Comparison of ENCODE assay signal across 1 cellular context in genomic region chr6:37818536-37819176, GRCh38.
TF ChIP-seq lines count a peak whose summit lies in the region.

No MANE protein-coding gene starts in this region.

TF ChIP-seq in K562, 482 proteins besides CTCF, POLR2A, EP300 and RAD21 (continued from another document and continues in another):
- TF ChIP-seq ZBTB11 (CRISPR knock-in tag; IDR thresholded peaks at IDR 0.05) = peak in 1 of 3 experiments; percentile 64; a peak in 2 of 6 replicates
- TF ChIP-seq VEZF1 (CRISPR knock-in tag; IDR thresholded peaks at IDR 0.05) = no peak
- no peak for TF ChIP-seq CBX5 (IDR thresholded peaks at IDR 0.05; ENCODE audit: borderline replicate concordance, low read depth)
- TF ChIP-seq KDM5B (IDR thresholded peaks at IDR 0.05; ENCODE audit: insufficient replicate concordance, low read depth, low read length) = peak; percentile 95
- TF ChIP-seq, protein P1, sequence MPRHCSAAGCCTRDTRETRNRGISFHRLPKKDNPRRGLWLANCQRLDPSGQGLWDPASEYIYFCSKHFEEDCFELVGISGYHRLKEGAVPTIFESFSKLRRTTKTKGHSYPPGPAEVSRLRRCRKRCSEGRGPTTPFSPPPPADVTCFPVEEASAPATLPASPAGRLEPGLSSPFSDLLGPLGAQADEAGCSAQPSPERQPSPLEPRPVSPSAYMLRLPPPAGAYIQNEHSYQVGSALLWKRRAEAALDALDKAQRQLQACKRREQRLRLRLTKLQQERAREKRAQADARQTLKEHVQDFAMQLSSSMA (CRISPR knock-in tag; IDR thresholded peaks at IDR 0.05) = no peak
- TF ChIP-seq NELFE (IDR thresholded peaks at IDR 0.05; ENCODE audit: insufficient read depth, insufficient read length) = no peak
- no peak for TF ChIP-seq SNIP1 (IDR thresholded peaks at IDR 0.05; ENCODE audit: low read depth)
- peak; percentile 60; the same call in 1 of the 2 replicates for TF ChIP-seq POLR2AphosphoS2 (IDR thresholded peaks at IDR 0.05; ENCODE audit: low read length)
- peak; percentile 27; the same call in 1 of the 2 replicates for TF ChIP-seq CEBPB (tag; IDR thresholded peaks at IDR 0.05)
- no peak for TF ChIP-seq ZNF175 (CRISPR knock-in tag; IDR thresholded peaks at IDR 0.05; ENCODE audit: low read depth)
- TF ChIP-seq MYC (IDR thresholded peaks at IDR 0.05; ENCODE audit: low read depth, low read length) = peak; percentile 57; the same call in 1 of the 2 replicates
- no peak; the same call in 1 of the 2 replicates for TF ChIP-seq MYC (CRISPR knock-in tag; IDR thresholded peaks at IDR 0.05; ENCODE audit: borderline replicate concordance, low read depth)
- no peak for TF ChIP-seq ZNF609 (CRISPR knock-in tag; IDR thresholded peaks at IDR 0.05; ENCODE audit: borderline replicate concordance)
- 0 out of 4 replicates have a peak, but pooled peaks of 1 of the 2 experiments have one; percentile 16 for TF ChIP-seq ZNF318 (IDR thresholded peaks at IDR 0.05; ENCODE audit: borderline replicate concordance in 1 of 2, low read depth in 1 of 2)
- no peak for TF ChIP-seq NR0B1 (IDR thresholded peaks at IDR 0.05; ENCODE audit: partially characterized antibody)
- no peak for TF ChIP-seq KAT2B (IDR thresholded peaks at IDR 0.05; ENCODE audit: low read depth, low read length)
- no peak for TF ChIP-seq KAT8 (IDR thresholded peaks at IDR 0.05; ENCODE audit: low read depth)
- no peak for TF ChIP-seq MNT (conservative IDR thresholded peaks at IDR 0.05)
- TF ChIP-seq ZZZ3 (IDR thresholded peaks at IDR 0.05) = no peak; the same call in 1 of the 2 replicates
- peak in 1 of 2 experiments; percentile 30; a peak in 1 of 4 replicates for TF ChIP-seq SIN3A (IDR thresholded peaks at IDR 0.05; ENCODE audit: borderline replicate concordance in 2 of 2, control insufficient read depth in 1 of 2, low read depth in 2 of 2, low read length in 2 of 2)
- no peak for TF ChIP-seq RBM14 (IDR thresholded peaks at IDR 0.05; ENCODE audit: borderline replicate concordance, insufficient read depth, low read depth, low read length)
- TF ChIP-seq SRSF9 (IDR thresholded peaks at IDR 0.05; ENCODE audit: borderline replicate concordance, low read depth, low read length) = no peak
- no peak for TF ChIP-seq DACH1 (IDR thresholded peaks at IDR 0.05; ENCODE audit: partially characterized antibody)
- TF ChIP-seq ZBTB7A (IDR thresholded peaks at IDR 0.05; ENCODE audit: borderline replicate concordance, control insufficient read depth, low read depth, low read length) = peak; percentile 83; the same call in 1 of the 2 replicates
- TF ChIP-seq SMARCB1 (IDR thresholded peaks at IDR 0.05; ENCODE audit: insufficient read length, low read depth) = peak; percentile 33
- 0 out of 2 replicates have a peak, but pooled peaks have one; percentile 11 for TF ChIP-seq ZNF224 (CRISPR knock-in tag; IDR thresholded peaks at IDR 0.05)
- TF ChIP-seq ZNF586 (CRISPR knock-in tag; conservative IDR thresholded peaks at IDR 0.05) = no peak
- peak; percentile 48; the same call in 1 of the 2 replicates for TF ChIP-seq ZNF41 (CRISPR knock-in tag; conservative IDR thresholded peaks at IDR 0.05)
- TF ChIP-seq HNRNPL (IDR thresholded peaks at IDR 0.05; ENCODE audit: low read depth, low read length) = no peak; the same call in 1 of the 2 replicates
- no peak for TF ChIP-seq TAF9B (IDR thresholded peaks at IDR 0.05; ENCODE audit: partially characterized antibody)
- TF ChIP-seq ESRRB (CRISPR knock-in tag; IDR thresholded peaks at IDR 0.05; ENCODE audit: borderline replicate concordance) = no peak
- no peak for TF ChIP-seq PPARD (CRISPR knock-in tag; IDR thresholded peaks at IDR 0.05)
